ENCODE assay signal across 1 cellular context in genomic region chr5:149990518-149991376, GRCh38.
TF ChIP-seq lines count a peak whose summit lies in the region.

No MANE protein-coding gene starts in this region.

TF ChIP-seq in HCT116, 20 proteins besides CTCF, POLR2A, EP300 and RAD21 (continued from another document):
- TF ChIP-seq EZH2phosphoT487 (IDR thresholded peaks at IDR 0.05; ENCODE audit: borderline replicate concordance) (no peak), ELF1 (IDR thresholded peaks at IDR 0.05; ENCODE audit: borderline replicate concordance, low read depth) (no peak), CBX3 (IDR thresholded peaks at IDR 0.05; ENCODE audit: low read depth) (0 out of 2 replicates have a peak, but pooled peaks have one; percentile 43), POLR2AphosphoS5 (IDR thresholded peaks at IDR 0.05; ENCODE audit: low read depth, low read length) (no peak), TCF7L2 (IDR thresholded peaks at IDR 0.05; ENCODE audit: borderline replicate concordance, extremely low read depth, insufficient read depth, insufficient read length) (no peak), ZFX (IDR thresholded peaks at IDR 0.05) (no peak)
